ENCODE assay signal across 16 cellular contexts in genomic region chr15:64912926-64913325, GRCh38. TPM values are rescaled to one million over a fixed set of nuclear protein-coding genes. Genes with fewer than 3 reads are reported as not detected.
A peak's percentile ranks its signal among the peaks of the same experiment; 100 is the strongest.
DNase-seq lines count a peak whose midpoint lies in the region; TF ChIP-seq lines count a peak whose summit lies in the region.
"Had no signal": no experiment of that assay in that cellular context is flagged by ENCODE, and none has a peak within 500 bp of the region (broad histone marks: within the 10 kb centered on the region; RNA-seq: fewer than 3 reads in every experiment).

No MANE protein-coding gene starts in this region.

- H3K36me3 Mint-ChIP-seq in activated CD4-positive, alpha-beta T cell treated with anti-CD3 and anti-CD28 coated beads, Interleukin-2, amount 10 ng/mL, durations not matched to agents 24 days and 14 days (ENCODE audit: low read depth) = no peaks in the 10 kb centered on the region
- H3K36me3 Mint-ChIP-seq in IgD-negative memory B cell (peaks cover 3% of the 10 kb centered on the region), neural crest cell (ENCODE audit: low read depth) (no peaks in the 10 kb centered on the region)

- H3K9me3 Mint-ChIP-seq in activated CD4-positive, alpha-beta T cell treated with anti-CD3 and anti-CD28 coated beads, Interleukin-2, amount 10 ng/mL, durations not matched to agents 24 days and 14 days = no peaks in the 10 kb centered on the region
- H3K9me3 Mint-ChIP-seq in IgD-negative memory B cell = no peaks in the 10 kb centered on the region
- H3K9me3 Mint-ChIP-seq in neural crest cell = no peaks in the 10 kb centered on the region
- H3K9me3 Mint-ChIP-seq: activated naive CD4-positive, alpha-beta T cell treated with anti-CD3 and anti-CD28 coated beads for 36 hours had no signal

- peaks cover 18% of the 10 kb centered on the region for H3K4me1 Mint-ChIP-seq in activated CD4-positive, alpha-beta T cell treated with anti-CD3 and anti-CD28 coated beads, Interleukin-2, amount 10 ng/mL, durations not matched to agents 24 days and 14 days
- peaks cover 6 to 10% (median 7%) of the 10 kb centered on the region in 3 donors for H3K4me1 Mint-ChIP-seq in IgD-negative memory B cell
- H3K4me1 Mint-ChIP-seq in neural crest cell = peaks cover 42% of the 10 kb centered on the region

- no peak overlapping the region for H3K27ac ChIP-seq in coronary artery
- H3K27ac ChIP-seq: brain microvascular endothelial cell had no signal

- TF ChIP-seq CTCF in coronary artery (IDR thresholded peaks at IDR 0.05) (no peak), neural crest cell (conservative IDR thresholded peaks at IDR 0.05) (no peak)

- intact Hi-C loops in activated CD4-positive, alpha-beta T cell treated with anti-CD3 and anti-CD28 coated beads, Interleukin-2, amount 10 ng/mL, durations not matched to agents 24 days and 14 days (cut with micrococcal nuclease) = no loop called here

- peak overlapping the region; percentile 58 for H3K4me3 Mint-ChIP-seq in activated CD4-positive, alpha-beta T cell treated with anti-CD3 and anti-CD28 coated beads, Interleukin-2, amount 10 ng/mL, durations not matched to agents 24 days and 14 days
- H3K4me3 Mint-ChIP-seq in IgD-negative memory B cell (peak overlapping the region in 3 of 4 donors; percentile 26 to 63 (median 58)), neural crest cell (peak overlapping the region; percentile 76)

- H3K4me3 ChIP-seq in coronary artery = peak overlapping the region; percentile 94

- H3K27me3 Mint-ChIP-seq in activated CD4-positive, alpha-beta T cell treated with anti-CD3 and anti-CD28 coated beads, Interleukin-2, amount 10 ng/mL, durations not matched to agents 24 days and 14 days = peaks cover 23% of the 10 kb centered on the region
- peaks cover 14% of the 10 kb centered on the region for H3K27me3 Mint-ChIP-seq in IgD-negative memory B cell
- peaks cover 21% of the 10 kb centered on the region for H3K27me3 Mint-ChIP-seq in neural crest cell (ENCODE audit: low read depth)

- no peak overlapping the region for H3K27ac Mint-ChIP-seq in activated CD4-positive, alpha-beta T cell treated with anti-CD3 and anti-CD28 coated beads, Interleukin-2, amount 10 ng/mL, durations not matched to agents 24 days and 14 days
- H3K27ac Mint-ChIP-seq in IgD-negative memory B cell = peak overlapping the region in 1 of 3 donors; percentile 31
- H3K27ac Mint-ChIP-seq in neural crest cell (ENCODE audit: unreplicated experiment) = no peak overlapping the region
- H3K27ac Mint-ChIP-seq: activated naive CD4-positive, alpha-beta T cell treated with anti-CD3 and anti-CD28 coated beads for 36 hours had no signal

- no peak for DNase-seq in activated CD4-positive, alpha-beta T cell treated with anti-CD3 and anti-CD28 coated beads, Interleukin-2, amount 10 ng/mL, durations not matched to agents 24 days and 14 days
- DNase-seq in activated CD4-positive, alpha-beta T cell treated with anti-CD3 and anti-CD28 coated beads for 1 hour = no peak
- DNase-seq in coronary artery (ENCODE audit: low spot score) (no peak), neural crest cell (ENCODE audit: low read depth, low spot score) (no peak), NCI-H345 (lab: John Stamatoyannopoulos, UW) (no peak), NCI-H2107 (lab: John Stamatoyannopoulos, UW) (no peak), OCI-M1 (lab: John Stamatoyannopoulos, UW) (no peak)
- DNase-seq: activated CD4-positive, CD25-positive, alpha-beta regulatory T cell treated with anti-CD3 and anti-CD28 coated beads, Interleukin-2, amount 50 U/mL, for 72 hours; activated naive CD4-positive, alpha-beta T cell treated with anti-CD3 and anti-CD28 coated beads for 36 hours; brain microvascular endothelial cell; DMS79 treated with DMSO at 0.1 percent for 48 hours; NCI-H510A; right cardiac atrium; SHP77 treated with DMSO at 0.1 percent for 48 hours; stomach had no signal

RNA-seq across cellular contexts. Expression of gene ANKDD1A, which starts 1.2 kb away (rescaled TPM):
- total RNA-seq in activated CD4-positive, alpha-beta T cell treated with anti-CD3 and anti-CD28 coated beads, Interleukin-2, amount 10 ng/mL, durations not matched to agents 24 days and 14 days = 1.4 and 1.8 TPM in 2 replicates
- 3.4 TPM for polyA plus RNA-seq in IgD-negative memory B cell
- 4.4 and 4.6 TPM in 2 replicates for total RNA-seq in neural crest cell
